18 cellular contexts compared by ENCODE assay signal in the genomic region with DNA sequence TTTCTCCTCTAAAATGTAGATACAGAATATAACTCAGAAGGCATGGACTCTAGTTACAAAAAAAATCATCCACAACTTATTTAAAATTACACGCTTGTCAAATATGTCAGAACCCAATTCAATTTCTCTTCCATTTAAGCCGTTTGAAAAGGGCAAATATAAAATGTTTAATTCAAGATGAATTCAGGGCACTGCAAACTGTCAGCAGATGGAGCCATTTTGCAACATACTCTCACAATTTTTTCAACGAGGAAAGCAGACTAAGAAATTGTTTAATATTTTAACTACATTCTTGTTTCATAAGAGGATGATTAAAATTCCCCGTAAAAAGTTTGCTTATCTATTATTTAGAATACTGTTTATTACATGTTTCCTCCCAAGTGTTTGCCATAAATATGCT.
A peak's percentile ranks its signal among the peaks of the same experiment; 100 is the strongest.
DNase-seq lines count a peak whose midpoint lies in the region; ATAC-seq and TF ChIP-seq lines count a peak whose summit lies in the region.
"Had no signal": no experiment of that assay in that cellular context is flagged by ENCODE, and none has a peak within 500 bp of the region (broad histone marks: within the 10 kb centered on the region; RNA-seq: fewer than 3 reads in every experiment).

No MANE protein-coding gene starts in this region.

- H2AFZ ChIP-seq in OCI-LY1 (ENCODE audit: low read length): no peak overlapping the region
- H2AFZ ChIP-seq: parathyroid adenoma had no signal

- no peak overlapping the region for H3K4me2 ChIP-seq in OCI-LY1 (ENCODE audit: low read length)

- no peaks in the 10 kb centered on the region for H3K9me3 ChIP-seq in OCI-LY1 (ENCODE audit: low read length)
- H3K9me3 ChIP-seq: MG63 had no signal

- no peaks in the 10 kb centered on the region for H3K27me3 Mint-ChIP-seq in progenitor cell of endocrine pancreas
- H3K27me3 Mint-ChIP-seq: activated CD4-positive, alpha-beta memory T cell treated with anti-CD3 and anti-CD28 coated beads, Interleukin-2, amount 10 ng/mL, durations not matched to agents 7 days and 5 days; activated naive CD4-positive, alpha-beta T cell treated with anti-CD3 and anti-CD28 coated beads, Interleukin-2, amount 10 ng/mL, durations not matched to agents 7 days and 5 days; central memory CD8-positive, alpha-beta T cell; stimulated activated naive CD8-positive, alpha-beta T cell treated with anti-CD3 and anti-CD28 coated beads, Interleukin-15, amount 100 ng/mL, for 72 hours had no signal

- DNase-seq in DMS 273 (lab: John Stamatoyannopoulos, UW; ENCODE audit: unreplicated experiment) (peak; percentile 10), DMS 273 treated with DMSO at 0.1 percent for 48 hours (lab: John Stamatoyannopoulos, UW) (no peak), fibroblast of pulmonary artery (ENCODE audit: low read depth) (peak; percentile 6), progenitor cell of endocrine pancreas (ENCODE audit: low spot score, unreplicated experiment) (no peak), kidney tubule cell (ENCODE audit: low spot score) (no peak)
- DNase-seq: 8988T; activated CD4-positive, alpha-beta memory T cell treated with anti-CD3 and anti-CD28 coated beads, Interleukin-2, amount 10 ng/mL, durations not matched to agents 7 days and 5 days; activated naive CD4-positive, alpha-beta T cell treated with anti-CD3 and anti-CD28 coated beads, Interleukin-2, amount 10 ng/mL, durations not matched to agents 7 days and 5 days; MG63; NCI-H69; stimulated activated CD4-positive, alpha-beta T cell treated with anti-CD3 and anti-CD28 coated beads, Interleukin-4, amount 100 ng/mL, for 1 hour; stimulated activated naive CD8-positive, alpha-beta T cell treated with anti-CD3 and anti-CD28 coated beads, Interleukin-15, amount 100 ng/mL, for 72 hours had no signal

- H3K79me2 ChIP-seq in OCI-LY1 (ENCODE audit: insufficient read depth, low read length): no peaks in the 10 kb centered on the region
- H3K79me2 ChIP-seq: parathyroid adenoma had no signal

- ATAC-seq in GM19463 (IDR thresholded peaks at IDR 0.05; ENCODE audit: unreplicated experiment) (no peak), HG03175 (IDR thresholded peaks at IDR 0.05; ENCODE audit: unreplicated experiment) (no peak)
- ATAC-seq: stimulated activated naive CD8-positive, alpha-beta T cell treated with anti-CD3 and anti-CD28 coated beads, Interleukin-15, amount 100 ng/mL, for 72 hours had no signal

- no peaks in the 10 kb centered on the region for H3K9me2 ChIP-seq in OCI-LY1 (ENCODE audit: low read depth, low read length)

- H3K4me1 Mint-ChIP-seq in progenitor cell of endocrine pancreas (ENCODE audit: low read depth): no peaks in the 10 kb centered on the region
- H3K4me1 Mint-ChIP-seq: activated CD4-positive, alpha-beta memory T cell treated with anti-CD3 and anti-CD28 coated beads, Interleukin-2, amount 10 ng/mL, durations not matched to agents 7 days and 5 days; activated naive CD4-positive, alpha-beta T cell treated with anti-CD3 and anti-CD28 coated beads, Interleukin-2, amount 10 ng/mL, durations not matched to agents 7 days and 5 days; central memory CD8-positive, alpha-beta T cell; stimulated activated naive CD8-positive, alpha-beta T cell treated with anti-CD3 and anti-CD28 coated beads, Interleukin-15, amount 100 ng/mL, for 72 hours had no signal

- no peak overlapping the region for H3K27ac Mint-ChIP-seq in progenitor cell of endocrine pancreas
- H3K27ac Mint-ChIP-seq: activated CD4-positive, alpha-beta memory T cell treated with anti-CD3 and anti-CD28 coated beads, Interleukin-2, amount 10 ng/mL, durations not matched to agents 7 days and 5 days; activated naive CD4-positive, alpha-beta T cell treated with anti-CD3 and anti-CD28 coated beads, Interleukin-2, amount 10 ng/mL, durations not matched to agents 7 days and 5 days; stimulated activated naive CD8-positive, alpha-beta T cell treated with anti-CD3 and anti-CD28 coated beads, Interleukin-15, amount 100 ng/mL, for 72 hours; T-helper 1 cell treated with Interleukin-12 subunit alpha and Interleukin-12 subunit beta and Interleukin-4 antibody, amounts not matched to agents 30 μg/mL and 1 μg/mL, for 36 hours had no signal

- H3F3A ChIP-seq in OCI-LY1 (ENCODE audit: insufficient read depth, low read length): no peaks in the 10 kb centered on the region

- H3K4me3 Mint-ChIP-seq in progenitor cell of endocrine pancreas (ENCODE audit: low read depth): no peak overlapping the region
- H3K4me3 Mint-ChIP-seq: activated CD4-positive, alpha-beta memory T cell treated with anti-CD3 and anti-CD28 coated beads, Interleukin-2, amount 10 ng/mL, durations not matched to agents 7 days and 5 days; activated naive CD4-positive, alpha-beta T cell treated with anti-CD3 and anti-CD28 coated beads, Interleukin-2, amount 10 ng/mL, durations not matched to agents 7 days and 5 days; central memory CD8-positive, alpha-beta T cell; stimulated activated naive CD8-positive, alpha-beta T cell treated with anti-CD3 and anti-CD28 coated beads, Interleukin-15, amount 100 ng/mL, for 72 hours; T-helper 1 cell treated with Interleukin-12 subunit alpha and Interleukin-12 subunit beta and Interleukin-4 antibody, amounts not matched to agents 30 μg/mL and 1 μg/mL, for 36 hours had no signal

- H4K20me1 ChIP-seq in OCI-LY1 (ENCODE audit: insufficient read depth, low read length): no peaks in the 10 kb centered on the region

- H3K4me1 ChIP-seq in OCI-LY1 (ENCODE audit: insufficient read depth, low read length, severe bottlenecking): no peaks in the 10 kb centered on the region
- H3K4me1 ChIP-seq: parathyroid adenoma had no signal

- H3K4me3 ChIP-seq in OCI-LY1 (ENCODE audit: low read depth, low read length, poor library complexity, severe bottlenecking) (no peak overlapping the region), fibroblast of pulmonary artery (replicated peaks; ENCODE audit: low read depth, low read length) (no peak overlapping the region)
- H3K4me3 ChIP-seq: MG63 had no signal

- H3K9ac ChIP-seq in OCI-LY1 (ENCODE audit: low read length): no peak overlapping the region
- H3K9ac ChIP-seq: parathyroid adenoma had no signal

- no peaks in the 10 kb centered on the region for H3K27me3 ChIP-seq in OCI-LY1 (ENCODE audit: insufficient read depth, low read length)
- H3K27me3 ChIP-seq: MG63 had no signal

- no peak overlapping the region for H3K27ac ChIP-seq in OCI-LY1 (ENCODE audit: low read depth, low read length, poor library complexity, severe bottlenecking)
- H3K27ac ChIP-seq: parathyroid adenoma had no signal

- no peaks in the 10 kb centered on the region for H3K36me3 Mint-ChIP-seq in progenitor cell of endocrine pancreas (ENCODE audit: insufficient read depth)
- H3K36me3 Mint-ChIP-seq: activated naive CD4-positive, alpha-beta T cell treated with anti-CD3 and anti-CD28 coated beads, Interleukin-2, amount 10 ng/mL, durations not matched to agents 7 days and 5 days had no signal

- H3K9me3 Mint-ChIP-seq in progenitor cell of endocrine pancreas (ENCODE audit: low read depth): no peaks in the 10 kb centered on the region
- H3K9me3 Mint-ChIP-seq: activated CD4-positive, alpha-beta memory T cell treated with anti-CD3 and anti-CD28 coated beads, Interleukin-2, amount 10 ng/mL, durations not matched to agents 7 days and 5 days; activated naive CD4-positive, alpha-beta T cell treated with anti-CD3 and anti-CD28 coated beads, Interleukin-2, amount 10 ng/mL, durations not matched to agents 7 days and 5 days; central memory CD8-positive, alpha-beta T cell; stimulated activated naive CD8-positive, alpha-beta T cell treated with anti-CD3 and anti-CD28 coated beads, Interleukin-15, amount 100 ng/mL, for 72 hours; T-helper 1 cell treated with Interleukin-12 subunit alpha and Interleukin-12 subunit beta and Interleukin-4 antibody, amounts not matched to agents 30 μg/mL and 1 μg/mL, for 36 hours had no signal

- no peaks in the 10 kb centered on the region for H3K36me3 ChIP-seq in OCI-LY1 (ENCODE audit: insufficient read depth, low read length)
- H3K36me3 ChIP-seq: MG63 had no signal

- TF ChIP-seq CTCF in OCI-LY1 (IDR thresholded peaks at IDR 0.05; ENCODE audit: low read length): peak; percentile 32; the same call in 1 of the 2 replicates
- TF ChIP-seq CTCF in fibroblast of pulmonary artery (IDR thresholded peaks at IDR 0.05; ENCODE audit: low read length, missing control alignments): peak; percentile 13
- TF ChIP-seq CTCF in progenitor cell of endocrine pancreas (IDR thresholded peaks at IDR 0.05; ENCODE audit: unreplicated experiment): peak; percentile 46

Comparison
In these comparisons a context has a peak if more than half of its experiments do, and no peak if none do; other contexts are left out.
1. DNase-seq: peak in DMS 273 (single experiment) and fibroblast of pulmonary artery (single experiment); none in DMS 273 treated with DMSO at 0.1 percent for 48 hours (single experiment), progenitor cell of endocrine pancreas (single experiment) and kidney tubule cell (single experiment).
2. Peak in every context shown above with its lines, with median percentiles within 50 percentile points of each other: CTCF ChIP-seq.